In the genomic region with DNA sequence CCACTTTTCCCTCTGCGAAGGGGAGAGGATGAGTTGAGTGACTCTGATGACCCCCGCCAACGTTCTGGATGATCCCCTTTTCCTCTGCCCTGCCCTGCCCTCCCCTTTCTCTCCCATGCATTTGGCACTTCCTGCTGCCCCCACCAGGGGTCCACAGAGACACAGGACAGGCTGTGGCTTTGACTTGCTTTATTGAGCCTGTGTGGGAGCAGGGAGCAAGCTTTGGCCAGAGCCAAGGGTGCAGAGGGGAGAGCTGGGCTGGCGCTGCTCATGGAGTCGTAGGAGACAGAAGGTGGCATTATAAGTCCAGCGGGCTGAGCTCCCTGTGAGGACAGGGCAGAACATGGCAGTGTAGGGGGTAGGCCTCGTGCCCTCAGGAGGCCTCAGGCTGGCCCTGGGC, we compare ENCODE assay signal across 8 cellular contexts. TPM values are rescaled to one million over a fixed set of nuclear protein-coding genes. Genes with fewer than 3 reads are reported as not detected.
DNase-seq lines count a peak whose midpoint lies in the region; ATAC-seq and TF ChIP-seq lines count a peak whose summit lies in the region.

No MANE protein-coding gene starts in this region.

- 59 to 72% (median 64%) methylated on average over 6 to 7 of the region's 7 CpGs for WGBS in stomach, 5 donors

- TF ChIP-seq CTCF in choroid plexus epithelial cell (conservative IDR thresholded peaks at IDR 0.05; ENCODE audit: low read depth, low read length) (peak; percentile 79), stomach (IDR thresholded peaks at IDR 0.05) (peak in 2 of 7 experiments; percentile 10 to 12), uterus (IDR thresholded peaks at IDR 0.05) (peak in 1 of 4 experiments; percentile 18)

- DNase-seq in stimulated activated CD4-positive, alpha-beta T cell treated with anti-CD3 and anti-CD28 coated beads, Interleukin-4, amount 100 ng/mL, for 1 hour = peak; percentile 26
- DNase-seq in stimulated activated CD4-positive, alpha-beta T cell treated with anti-CD3 and anti-CD28 coated beads, Interleukin-2, amount 100 ng/mL, for 48 hours = no peak
- peak; percentile 39 for DNase-seq in NCI-H460 (ENCODE audit: extremely low read depth, low read depth)
- DNase-seq in choroid plexus epithelial cell (ENCODE audit: low read depth) = peak; percentile 52
- DNase-seq in renal cortical epithelial cell (ENCODE audit: low read depth) = peak; percentile 14
- DNase-seq in stomach = no peak
- DNase-seq in uterus = no peak

- no peak for TF ChIP-seq POLR2A in stomach (IDR thresholded peaks at IDR 0.05)
- TF ChIP-seq POLR2A in uterus (IDR thresholded peaks at IDR 0.05) = no peak

- TF ChIP-seq EP300 in stomach (IDR thresholded peaks at IDR 0.05) = no peak

- H3K27ac ChIP-seq in stomach (no peak overlapping the region), uterus (no peak overlapping the region)

- H3K4me3 ChIP-seq in choroid plexus epithelial cell (ENCODE audit: low read depth, low read length) (no peak overlapping the region), stomach (no peak overlapping the region), uterus (no peak overlapping the region)

- ATAC-seq in GM19035 (IDR thresholded peaks at IDR 0.05; ENCODE audit: unreplicated experiment) = no peak

- intact Hi-C loops in stomach (cut with DNase I; ENCODE audit: low total_unique reads) (loop anchor here (5.0 kb wide), 1 partner anchor 52 kb away; no protein-coding TSS in a partner anchor), uterus (cut with DNase I; ENCODE audit: low total_unique reads) (no loop called here)

- H3K4me1 ChIP-seq in stomach (peaks cover 8 to 12% (median 11%) of the 10 kb centered on the region in 4 donors), uterus (no peaks in the 10 kb centered on the region)

- H3K9me3 ChIP-seq in stomach (no peaks in the 10 kb centered on the region), uterus (no peaks in the 10 kb centered on the region)

- H3K27me3 ChIP-seq in stomach (peaks cover 0 to 43% (median 23%) of the 10 kb centered on the region in 3 donors), uterus (peaks cover 0 to 8% of the 10 kb centered on the region in 2 donors)

- H3K36me3 ChIP-seq in stomach (no peaks in the 10 kb centered on the region), uterus (no peaks in the 10 kb centered on the region)

RNA-seq across cellular contexts. Expression of gene PPY, which starts 1.6 kb away (rescaled TPM):
- total RNA-seq in NCI-H460 (2014; rRNA removed; shearing (Covaris generic)) = not detected in 2 replicates
- polyA plus RNA-seq in NCI-H460 (2014; cell fraction: nucleus; rRNA removed) = not detected in 2 replicates
- total RNA-seq in renal cortical epithelial cell (not detected in 2 replicates), stomach (not detected), uterus (not detected)
- polyA plus RNA-seq in stomach = not detected

RNA-seq across cellular contexts. Expression of gene PYY, which starts 13.1 kb away (rescaled TPM):
- not detected in 2 replicates for total RNA-seq in NCI-H460 (2014; rRNA removed; shearing (Covaris generic))
- not detected in 2 replicates for polyA plus RNA-seq in NCI-H460 (2014; cell fraction: nucleus; rRNA removed)
- total RNA-seq in renal cortical epithelial cell = not detected in 2 replicates
- 10 to 100 TPM in 1 of 5 donors, not detected in 4; 71.3 TPM for total RNA-seq in stomach
- polyA plus RNA-seq in stomach = under 1 TPM in 1 of 3 donors, not detected in 2; 0.35 TPM
- total RNA-seq in uterus = not detected

RNA-seq across cellular contexts. Expression of gene MPP2, which starts 33.3 kb away (rescaled TPM):
- total RNA-seq in NCI-H460 (2014; rRNA removed; shearing (Covaris generic)) = 0.29 and 0.74 TPM in 2 replicates
- 2.5 and 3.8 TPM in 2 replicates for polyA plus RNA-seq in NCI-H460 (2014; cell fraction: nucleus; rRNA removed)
- total RNA-seq in renal cortical epithelial cell (1.7 and 3.6 TPM in 2 replicates), stomach (1 to 10 TPM in 3 of 5 donors, under 1 TPM in 2; 0.43 to 6.4 (median 4.3) TPM), uterus (10 to 100 TPM in 3 of 4 donors, 1 to 10 TPM in 1; 2.0 to 20.9 (median 13.3) TPM)
- 1 to 10 TPM; 1.1 to 2.0 (median 1.6) TPM for polyA plus RNA-seq in stomach

Comparison
In these comparisons a context has a peak if more than half of its experiments do, and no peak if none do; other contexts are left out.
1. DNase-seq: peak in stimulated activated CD4-positive, alpha-beta T cell treated with anti-CD3 and anti-CD28 coated beads, Interleukin-4, amount 100 ng/mL, for 1 hour (single experiment), NCI-H460 (single experiment), choroid plexus epithelial cell (single experiment) and renal cortical epithelial cell (single experiment); none in stimulated activated CD4-positive, alpha-beta T cell treated with anti-CD3 and anti-CD28 coated beads, Interleukin-2, amount 100 ng/mL, for 48 hours (0 of 2), stomach (single experiment) and uterus (0 of 2).